ENCODE assay signal across 13 cellular contexts in genomic region chr3:49904448-49904847, GRCh38. TPM values are rescaled to one million over a fixed set of nuclear protein-coding genes. Genes with fewer than 3 reads are reported as not detected.
DNase-seq lines count a peak whose midpoint lies in the region; ATAC-seq and TF ChIP-seq lines count a peak whose summit lies in the region.
"Not testable (repeated sequence)": the region's sequence is repeated elsewhere in the genome, so short reads cannot be mapped to it uniquely, and the experiment has no call there.
"Had no signal": no experiment of that assay in that cellular context is flagged by ENCODE, and none has a peak within 500 bp of the region (broad histone marks: within the 10 kb centered on the region; RNA-seq: fewer than 3 reads in every experiment).

No MANE protein-coding gene starts in this region.

- H3K4me3 Mint-ChIP-seq in T-cell (peak overlapping the region in 2 of 3 donors; percentile 74 to 80), immature natural killer cell (peak overlapping the region; percentile 27 to 93 (median 90))
- peak overlapping the region; percentile 75 for H3K4me3 Mint-ChIP-seq in activated T-cell treated with anti-CD3 and anti-CD28 coated beads, Interleukin-2, amount 50 U/mL, for 4 hours
- H3K4me3 Mint-ChIP-seq in natural killer cell treated with Interleukin-12 subunit alpha and Interleukin-12 subunit beta and Interleukin-15 and Interleukin-18, amount 100 ng/mL, for 72 hours, result peak overlapping the region; percentile 80

- H3K4me1 Mint-ChIP-seq in T-cell (peaks cover 21 to 36% (median 30%) of the 10 kb centered on the region in 3 donors), immature natural killer cell (peaks cover 23% of the 10 kb centered on the region in 2 donors)
- H3K4me1 Mint-ChIP-seq in activated T-cell treated with anti-CD3 and anti-CD28 coated beads, Interleukin-2, amount 50 U/mL, for 4 hours (ENCODE audit: low read depth), result peaks cover 21% of the 10 kb centered on the region
- peaks cover 6 to 13% of the 10 kb centered on the region in 2 donors for H3K4me1 Mint-ChIP-seq in natural killer cell treated with Interleukin-12 subunit alpha and Interleukin-12 subunit beta and Interleukin-15 and Interleukin-18, amount 100 ng/mL, for 72 hours (ENCODE audit: low read depth in 2 of 2)

- CTCF ChIA-PET in HCT116 (lab: Charles Lee), result interaction anchor here (1.3 to 2.7 kb wide), 3 partner anchors 25 to 101 kb away, joined by 4 to 10 read pairs (median 9); partner anchors contain the start of genes INKA1 and MON1A
- CTCF ChIA-PET in T-cell (lab: Charles Lee); mammary epithelial cell (lab: Charles Lee; ENCODE audit: low non-redundant PET): not testable (repeated sequence)

- H3K36me3 Mint-ChIP-seq in T-cell; activated T-cell treated with anti-CD3 and anti-CD28 coated beads, Interleukin-2, amount 50 U/mL, for 4 hours (ENCODE audit: insufficient read depth); immature natural killer cell; natural killer cell treated with Interleukin-12 subunit alpha and Interleukin-12 subunit beta and Interleukin-15 and Interleukin-18, amount 100 ng/mL, for 72 hours: not testable (repeated sequence)

- TF ChIP-seq EP300 in upper lobe of left lung (IDR thresholded peaks at IDR 0.05), result not testable (repeated sequence)

- not testable (repeated sequence) for TF ChIP-seq POLR2A in HCT116 (IDR thresholded peaks at IDR 0.05; ENCODE audit: borderline replicate concordance, extremely low read depth, insufficient read depth, insufficient read length); upper lobe of left lung (IDR thresholded peaks at IDR 0.05)

- RAD21 ChIA-PET in HCT116 (lab: Charles Lee; ENCODE audit: low non-redundant PET in 1 of 2, low total read pairs in 2 of 2, uncharacterized antibody in 2 of 2, unreplicated experiment in 2 of 2), result not testable (repeated sequence)

- H3K4me2 ChIP-seq in BLaER1 treated with 17β-estradiol and CSF1 and Interleukin-3, amounts not matched to agents 10 nM and 100 nM, result peak overlapping the region in 9 of 11 experiments; percentile 46 to 72 (median 54); a peak in 14 of 22 replicates
- H3K4me2 ChIP-seq in HCT116 (ENCODE audit: low read length) (peak overlapping the region; percentile 97), mammary epithelial cell (ENCODE audit: insufficient read depth, low read depth, low read length) (peak overlapping the region; percentile 89)

- BruUV-seq in HCT116 (replicated peaks; lab: Mats Ljungman, UMichigan); mammary epithelial cell (replicated peaks; lab: Mats Ljungman, UMichigan): not testable (repeated sequence)

- H3K4me1 ChIP-seq in BLaER1 treated with 17β-estradiol and CSF1 and Interleukin-3, amounts not matched to agents 10 nM and 100 nM, result peaks cover 18 to 59% (median 54%) of the 10 kb centered on the region in 10 experiments
- H3K4me1 ChIP-seq in HCT116 (ENCODE audit: control insufficient read depth in 1 of 2, insufficient read depth in 2 of 2, low read length in 2 of 2) (peaks cover 53 to 69% of the 10 kb centered on the region in 2 experiments), mammary epithelial cell (ENCODE audit: insufficient read depth, low read length) (peaks cover 62% of the 10 kb centered on the region), upper lobe of left lung (peaks cover 47 to 66% (median 59%) of the 10 kb centered on the region in 4 donors)

- in situ Hi-C loops in mammary epithelial cell (cut with MboI; ENCODE audit: low sequenced_read_pairs in 2 of 2), result loop anchor here in 1 of 2 donors (10.0 kb wide), 1 partner anchor 200 kb away; no protein-coding TSS in a partner anchor

- TF ChIP-seq CTCF in HCT116 (IDR thresholded peaks at IDR 0.05 in 2 of 3, conservative IDR thresholded peaks at IDR 0.05 in 1 of 3; ENCODE audit: borderline replicate concordance in 1 of 3, insufficient read depth in 1 of 3, low read depth in 2 of 3, low read length in 2 of 3); mammary epithelial cell (conservative IDR thresholded peaks at IDR 0.05 in 1 of 2, IDR thresholded peaks at IDR 0.05 in 1 of 2; ENCODE audit: extremely low read depth in 1 of 2, insufficient read depth in 1 of 2, low read depth in 1 of 2, low read length in 2 of 2); upper lobe of left lung (IDR thresholded peaks at IDR 0.05): not testable (repeated sequence)

- H3K9ac ChIP-seq in BLaER1 treated with 17β-estradiol and CSF1 and Interleukin-3, amounts not matched to agents 10 nM and 100 nM, result peak overlapping the region in 1 of 11 experiments; percentile 35; a peak in 1 of 22 replicates
- peak overlapping the region; percentile 96 for H3K9ac ChIP-seq in HCT116 (ENCODE audit: low read length)
- not testable (repeated sequence) for H3K9ac ChIP-seq in mammary epithelial cell (ENCODE audit: insufficient read depth, low read length)

- H2AFZ ChIP-seq in HCT116 (ENCODE audit: low read depth, low read length, poor library complexity, severe bottlenecking); mammary epithelial cell (ENCODE audit: low read depth, low read length): not testable (repeated sequence)

- H3K27me3 ChIP-seq in BLaER1 treated with 17β-estradiol and CSF1 and Interleukin-3, amounts not matched to agents 10 nM and 100 nM; HCT116 (ENCODE audit: insufficient read depth, low read length); mammary epithelial cell (ENCODE audit: insufficient read depth, low read length); upper lobe of left lung: not testable (repeated sequence)

- H3K9me2 ChIP-seq in HCT116 (ENCODE audit: insufficient read depth), result not testable (repeated sequence)

- H3K9me3 Mint-ChIP-seq in T-cell; activated T-cell treated with anti-CD3 and anti-CD28 coated beads, Interleukin-2, amount 50 U/mL, for 4 hours; immature natural killer cell; natural killer cell treated with Interleukin-12 subunit alpha and Interleukin-12 subunit beta and Interleukin-15 and Interleukin-18, amount 100 ng/mL, for 72 hours: not testable (repeated sequence)

- ATAC-seq in HCT116; T-cell (replicated peaks in 1 of 4); activated T-cell treated with anti-CD3 and anti-CD28 coated beads, Interleukin-2, amount 50 U/mL, for 4 hours; natural killer cell treated with Interleukin-12 subunit alpha and Interleukin-12 subunit beta and Interleukin-15 and Interleukin-18, amount 100 ng/mL, for 72 hours; upper lobe of left lung (ENCODE audit: low FRiP score in 2 of 2): not testable (repeated sequence)

- peaks cover 6 to 15% (median 10%) of the 10 kb centered on the region in 11 experiments for H3K36me3 ChIP-seq in BLaER1 treated with 17β-estradiol and CSF1 and Interleukin-3, amounts not matched to agents 10 nM and 100 nM
- H3K36me3 ChIP-seq in HCT116 (ENCODE audit: control insufficient read depth in 1 of 2, insufficient read depth in 2 of 2, low read length in 2 of 2); mammary epithelial cell (ENCODE audit: insufficient read depth, low read length): not testable (repeated sequence)
- peaks cover 0 to 11% (median 4%) of the 10 kb centered on the region in 4 donors for H3K36me3 ChIP-seq in upper lobe of left lung

- WGBS in mammary epithelial cell (ENCODE audit: low coverage, missing lambda C conversion rate), result 100% methylated on average over 5 of the region's 13 CpGs
- WGBS in upper lobe of left lung, 2 donors, result 93 to 96% methylated on average over 9 to 13 of the region's 13 CpGs

- intact Hi-C loops in HCT116 (cut with micrococcal nuclease); mammary epithelial cell (cut with micrococcal nuclease): not testable (repeated sequence)

- dilution Hi-C loops in mammary epithelial cell (cut with HindIII; ENCODE audit: low sequenced_read_pairs), result not testable (repeated sequence)

- H4K20me1 ChIP-seq in BLaER1 treated with 17β-estradiol and CSF1 and Interleukin-3, amounts not matched to agents 10 nM and 100 nM; HCT116 (ENCODE audit: insufficient read depth); mammary epithelial cell (ENCODE audit: insufficient read depth, low read length): not testable (repeated sequence)

- POLR2A ChIA-PET in HCT116 (lab: Charles Lee), result interaction anchor here (1.4 to 3.2 kb wide), 2 partner anchors 25 to 101 kb away, joined by 3 to 12 read pairs; partner anchors contain the start of genes INKA1 and MON1A
- POLR2A ChIA-PET in T-cell (lab: Charles Lee), result interaction anchor here in 1 of 2 donors (0.7 kb wide), 1 partner anchor 1481 kb away, joined by 4 read pairs; the partner anchor contains the start of gene MANF

- H3K79me2 ChIP-seq in HCT116 (ENCODE audit: insufficient read depth, low read length) (peaks cover 55% of the 10 kb centered on the region), mammary epithelial cell (ENCODE audit: insufficient read depth, low read length) (peaks cover 43% of the 10 kb centered on the region)

- H3K27me3 Mint-ChIP-seq in T-cell; activated T-cell treated with anti-CD3 and anti-CD28 coated beads, Interleukin-2, amount 50 U/mL, for 4 hours (ENCODE audit: low read depth); immature natural killer cell (ENCODE audit: low read depth in 3 of 3); natural killer cell treated with Interleukin-12 subunit alpha and Interleukin-12 subunit beta and Interleukin-15 and Interleukin-18, amount 100 ng/mL, for 72 hours: not testable (repeated sequence)

- H3K27ac Mint-ChIP-seq in T-cell (peak overlapping the region; percentile 84 to 87), immature natural killer cell (peak overlapping the region in 5 of 6 donors; percentile 79 to 93 (median 90))
- H3K27ac Mint-ChIP-seq in natural killer cell treated with Interleukin-12 subunit alpha and Interleukin-12 subunit beta and Interleukin-15 and Interleukin-18, amount 100 ng/mL, for 72 hours, result peak overlapping the region in 1 of 2 donors; percentile 72

- H3K27ac ChIP-seq in BLaER1 treated with 17β-estradiol and CSF1 and Interleukin-3, amounts not matched to agents 10 nM and 100 nM; mammary epithelial cell (ENCODE audit: insufficient read depth, low read depth, low read length): not testable (repeated sequence)
- peak overlapping the region; percentile 89 for H3K27ac ChIP-seq in HCT116 (ENCODE audit: low read depth, low read length)
- peak overlapping the region in 3 of 4 donors; percentile 82 to 88 (median 85) for H3K27ac ChIP-seq in upper lobe of left lung

- not testable (repeated sequence) for H3K9me3 ChIP-seq in BLaER1 treated with 17β-estradiol and CSF1 and Interleukin-3, amounts not matched to agents 10 nM and 100 nM (replicated peaks in 1 of 11); HCT116 (ENCODE audit: control insufficient read depth in 1 of 2, insufficient read depth in 1 of 2, low read depth in 1 of 2, low read length in 2 of 2); mammary epithelial cell (replicated peaks; ENCODE audit: insufficient read depth, low read length); upper lobe of left lung

- not testable (repeated sequence) for H3K4me3 ChIP-seq in BLaER1 treated with 17β-estradiol and CSF1 and Interleukin-3, amounts not matched to agents 10 nM and 100 nM; mammary epithelial cell (replicated peaks in 1 of 3; ENCODE audit: insufficient read depth in 1 of 3, low read depth in 2 of 3, low read length in 3 of 3)
- H3K4me3 ChIP-seq in HCT116 (replicated peaks in 1 of 2; ENCODE audit: low read depth in 1 of 2, low read length in 2 of 2) (peak overlapping the region; percentile 75 to 79), upper lobe of left lung (peak overlapping the region in 1 of 4 donors; percentile 55)

- not testable (repeated sequence) for DNase-seq in HCT116 (ENCODE audit: low read depth, low spot score); T-cell; activated T-cell treated with anti-CD3 and anti-CD28 coated beads, Interleukin-2, amount 50 U/mL, for 4 hours; mammary epithelial cell; immature natural killer cell; natural killer cell treated with Interleukin-12 subunit alpha and Interleukin-12 subunit beta and Interleukin-15 and Interleukin-18, amount 100 ng/mL, for 72 hours (ENCODE audit: low spot score)
- DNase-seq in upper lobe of left lung, result peak in 1 of 2 donors; percentile 67

- not testable (repeated sequence) for TF ChIP-seq RAD21 in HCT116 (IDR thresholded peaks at IDR 0.05; ENCODE audit: low read depth)

RNA-seq across cellular contexts. Expression of gene MST1R, which starts 0.8 kb away (rescaled TPM):
- 113 TPM for total RNA-seq in HCT116 (2021; ENCODE audit: unreplicated experiment)
- polyA plus RNA-seq in HCT116 (2012), result 114 and 117 TPM in 2 replicates
- 1 to 10 TPM in 4 of 5 donors, under 1 TPM in 1; 0.59 to 1.6 (median 1.3) TPM for total RNA-seq in T-cell
- total RNA-seq in activated T-cell treated with anti-CD3 and anti-CD28 coated beads, Interleukin-2, amount 50 U/mL, for 4 hours, result under 1 TPM; 0.38 to 0.76 (median 0.57) TPM
- total RNA-seq in mammary epithelial cell, result 10 to 100 TPM in 1 of 2 donors, 1 to 10 TPM in 1; 7.7 to 62.2 TPM
- 56.4 TPM for polyA plus RNA-seq in mammary epithelial cell
- 43.0 TPM for polyA minus RNA-seq in mammary epithelial cell
- polyA plus RNA-seq in immature natural killer cell, result 1 to 10 TPM in 1 of 3 donors, under 1 TPM in 1, not detected in 1; 0.68 to 1.1 TPM
- 1 to 10 TPM in 1 of 2 donors, under 1 TPM in 1; 0.50 to 2.6 TPM for total RNA-seq in natural killer cell treated with Interleukin-12 subunit alpha and Interleukin-12 subunit beta and Interleukin-15 and Interleukin-18, amount 100 ng/mL, for 72 hours
- 10 to 100 TPM; 24.5 to 97.4 (median 36.4) TPM for total RNA-seq in upper lobe of left lung

RNA-seq across cellular contexts. Expression of gene MON1A, which starts 25.2 kb away (rescaled TPM):
- 9.0 TPM for total RNA-seq in HCT116 (2021; ENCODE audit: unreplicated experiment)
- polyA plus RNA-seq in HCT116 (2012), result 6.9 and 8.7 TPM in 2 replicates
- 10 to 100 TPM in 3 of 5 donors, 1 to 10 TPM in 2; 5.4 to 15.0 (median 11.7) TPM for total RNA-seq in T-cell
- total RNA-seq in activated T-cell treated with anti-CD3 and anti-CD28 coated beads, Interleukin-2, amount 50 U/mL, for 4 hours, result 10 to 100 TPM; 14.2 to 18.0 (median 14.3) TPM
- total RNA-seq in mammary epithelial cell, result 10 to 100 TPM; 11.5 to 15.9 TPM
- polyA plus RNA-seq in mammary epithelial cell, result 17.6 TPM
- polyA minus RNA-seq in mammary epithelial cell, result 11.0 TPM
- 10 to 100 TPM; 11.5 to 24.0 (median 12.1) TPM for polyA plus RNA-seq in immature natural killer cell
- 10 to 100 TPM; 11.3 to 18.7 TPM for total RNA-seq in natural killer cell treated with Interleukin-12 subunit alpha and Interleukin-12 subunit beta and Interleukin-15 and Interleukin-18, amount 100 ng/mL, for 72 hours
- 10 to 100 TPM in 5 of 6 donors, 1 to 10 TPM in 1; 8.0 to 28.3 (median 15.0) TPM for total RNA-seq in upper lobe of left lung

RNA-seq across cellular contexts. Expression of gene CAMKV, which starts 34.7 kb away (rescaled TPM):
- total RNA-seq in HCT116 (2021; ENCODE audit: unreplicated experiment) (0.10 TPM), T-cell (under 1 TPM in 3 of 5 donors, not detected in 2; 0.18 to 0.35 (median 0.28) TPM), mammary epithelial cell (under 1 TPM in 1 of 2 donors, not detected in 1; 0.35 TPM), upper lobe of left lung (under 1 TPM in 1 of 6 donors, not detected in 5; 0.43 TPM)
- polyA plus RNA-seq in HCT116 (2012), result 0.07 TPM in 1 of 2 replicates, not detected in the other
- total RNA-seq in activated T-cell treated with anti-CD3 and anti-CD28 coated beads, Interleukin-2, amount 50 U/mL, for 4 hours, result 1 to 10 TPM; 1.4 to 3.2 (median 1.7) TPM
- polyA plus RNA-seq in mammary epithelial cell (0.03 TPM), immature natural killer cell (not detected)
- not detected for polyA minus RNA-seq in mammary epithelial cell
- total RNA-seq in natural killer cell treated with Interleukin-12 subunit alpha and Interleukin-12 subunit beta and Interleukin-15 and Interleukin-18, amount 100 ng/mL, for 72 hours, result not detected
- total RNA-seq: dermis microvascular lymphatic vessel endothelial cell, kidney epithelial cell, mesenteric fat pad, ureter had no signal
- polyA plus RNA-seq: cardiac muscle cell had no signal

RNA-seq across cellular contexts. Expression of gene RBM6, which starts 35.5 kb away (rescaled TPM):
- total RNA-seq in HCT116 (2021; ENCODE audit: unreplicated experiment), result 58.3 TPM
- polyA plus RNA-seq in HCT116 (2012), result 28.5 and 29.8 TPM in 2 replicates
- 100 to 1,000 TPM; 127 to 149 (median 140) TPM for total RNA-seq in T-cell
- total RNA-seq in activated T-cell treated with anti-CD3 and anti-CD28 coated beads, Interleukin-2, amount 50 U/mL, for 4 hours, result 10 to 100 TPM; 62.4 to 74.2 (median 65.9) TPM
- total RNA-seq in mammary epithelial cell, result 10 to 100 TPM; 39.8 to 60.9 TPM
- 22.9 TPM for polyA plus RNA-seq in mammary epithelial cell
- polyA minus RNA-seq in mammary epithelial cell, result 91.8 TPM
- 10 to 100 TPM in 2 of 3 donors, 1 to 10 TPM in 1; 7.5 to 39.7 (median 19.2) TPM for polyA plus RNA-seq in immature natural killer cell
- 100 to 1,000 TPM in 1 of 2 donors, 10 to 100 TPM in 1; 96.6 to 149 TPM for total RNA-seq in natural killer cell treated with Interleukin-12 subunit alpha and Interleukin-12 subunit beta and Interleukin-15 and Interleukin-18, amount 100 ng/mL, for 72 hours
- 100 to 1,000 TPM in 3 of 6 donors, 10 to 100 TPM in 3; 67.9 to 380 (median 123) TPM for total RNA-seq in upper lobe of left lung

RNA-seq across cellular contexts. Expression of gene TRAIP, which starts 48.1 kb away (rescaled TPM):
- total RNA-seq in HCT116 (2021; ENCODE audit: unreplicated experiment) (25.5 TPM), T-cell (1 to 10 TPM; 4.0 to 5.7 (median 4.4) TPM), mammary epithelial cell (10 to 100 TPM in 1 of 2 donors, 1 to 10 TPM in 1; 1.7 to 12.6 TPM), upper lobe of left lung (1 to 10 TPM; 1.4 to 9.4 (median 3.5) TPM)
- polyA plus RNA-seq in HCT116 (2012), result 21.9 and 24.7 TPM in 2 replicates
- 10 to 100 TPM; 12.1 to 19.1 (median 12.6) TPM for total RNA-seq in activated T-cell treated with anti-CD3 and anti-CD28 coated beads, Interleukin-2, amount 50 U/mL, for 4 hours
- polyA plus RNA-seq in mammary epithelial cell (12.9 TPM), immature natural killer cell (1 to 10 TPM in 2 of 3 donors, not detected in 1; 1.4 to 1.5 TPM)
- 29.5 TPM for polyA minus RNA-seq in mammary epithelial cell
- total RNA-seq in natural killer cell treated with Interleukin-12 subunit alpha and Interleukin-12 subunit beta and Interleukin-15 and Interleukin-18, amount 100 ng/mL, for 72 hours, result 10 to 100 TPM; 14.0 to 44.0 TPM
